ENCODE assay signal across 8 cellular contexts in genomic region chr3:117997201-117998049, GRCh38.
A peak's percentile ranks its signal among the peaks of the same experiment; 100 is the strongest.
DNase-seq lines count a peak whose midpoint lies in the region; ATAC-seq and TF ChIP-seq lines count a peak whose summit lies in the region.

No MANE protein-coding gene starts in this region.

- ATAC-seq in GM21515 (IDR thresholded peaks at IDR 0.05; ENCODE audit: unreplicated experiment) (peak; percentile 94), foreskin keratinocyte (peak; percentile 94), thoracic aorta (ENCODE audit: insufficient number of reproducible peaks, low FRiP score, low read depth) (no peak)
- ATAC-seq in activated T-cell treated with anti-CD3 and anti-CD28 coated beads, Interleukin-2, amount 50 U/mL, for 72 hours (replicated peaks in 1 of 2) = peak; percentile 74 to 79

- H3K27ac Mint-ChIP-seq in activated T-cell treated with anti-CD3 and anti-CD28 coated beads, Interleukin-2, amount 50 U/mL, for 72 hours = no peak overlapping the region
- H3K27ac Mint-ChIP-seq in nephron = no peak overlapping the region

- H3K36me3 Mint-ChIP-seq in activated T-cell treated with anti-CD3 and anti-CD28 coated beads, Interleukin-2, amount 50 U/mL, for 72 hours (ENCODE audit: insufficient read depth in 2 of 2) = no peaks in the 10 kb centered on the region
- H3K36me3 Mint-ChIP-seq in nephron (ENCODE audit: low read depth) = no peaks in the 10 kb centered on the region

- H3K27me3 ChIP-seq in foreskin keratinocyte (peaks cover 26% of the 10 kb centered on the region), thoracic aorta (replicated peaks; ENCODE audit: insufficient read depth) (no peaks in the 10 kb centered on the region)

- no peaks in the 10 kb centered on the region for H3K36me3 ChIP-seq in thoracic aorta

- no peaks in the 10 kb centered on the region for H3K4me1 Mint-ChIP-seq in activated T-cell treated with anti-CD3 and anti-CD28 coated beads, Interleukin-2, amount 50 U/mL, for 72 hours (ENCODE audit: low read depth)
- no peaks in the 10 kb centered on the region for H3K4me1 Mint-ChIP-seq in nephron

- H3K9me3 Mint-ChIP-seq in activated T-cell treated with anti-CD3 and anti-CD28 coated beads, Interleukin-2, amount 50 U/mL, for 72 hours = no peaks in the 10 kb centered on the region
- no peaks in the 10 kb centered on the region for H3K9me3 Mint-ChIP-seq in nephron

- no peak overlapping the region for H3K27ac ChIP-seq in foreskin keratinocyte
- no peak overlapping the region for H3K27ac ChIP-seq in thoracic aorta

- peak overlapping the region; percentile 77 for H3K4me3 ChIP-seq in thoracic aorta

- no peaks in the 10 kb centered on the region for H3K4me1 ChIP-seq in foreskin keratinocyte
- H3K4me1 ChIP-seq in thoracic aorta (ENCODE audit: control insufficient read depth in 1 of 2, low read depth in 2 of 2) = peaks cover 0 to 6% of the 10 kb centered on the region in 2 donors

- H3K27me3 Mint-ChIP-seq in activated T-cell treated with anti-CD3 and anti-CD28 coated beads, Interleukin-2, amount 50 U/mL, for 72 hours (ENCODE audit: low read depth) = no peaks in the 10 kb centered on the region
- peaks cover 11% of the 10 kb centered on the region for H3K27me3 Mint-ChIP-seq in nephron (ENCODE audit: low read depth)

- TF ChIP-seq CTCF in foreskin keratinocyte (conservative IDR thresholded peaks at IDR 0.05) (peak; percentile 77), nephron (IDR thresholded peaks at IDR 0.05; ENCODE audit: unreplicated experiment in 3 of 3) (peak; percentile 86 to 89 (median 87)), thoracic aorta (IDR thresholded peaks at IDR 0.05) (peak; percentile 60)

- H3K4me3 Mint-ChIP-seq in activated T-cell treated with anti-CD3 and anti-CD28 coated beads, Interleukin-2, amount 50 U/mL, for 72 hours = no peak overlapping the region
- H3K4me3 Mint-ChIP-seq in nephron = no peak overlapping the region

- DNase-seq in DMS79 (lab: John Stamatoyannopoulos, UW) (peak; percentile 82), HS-5 (ENCODE audit: low read depth) (peak; percentile 64), NCI-H748 (lab: John Stamatoyannopoulos, UW; ENCODE audit: unreplicated experiment) (peak; percentile 90), foreskin keratinocyte (peak; percentile 18 to 53), thoracic aorta (ENCODE audit: low spot score) (peak; percentile 15)
- DNase-seq in activated T-cell treated with anti-CD3 and anti-CD28 coated beads, Interleukin-2, amount 50 U/mL, for 72 hours = peak; percentile 54 to 56

- H3K9me3 ChIP-seq in thoracic aorta = no peaks in the 10 kb centered on the region

Comparison
In these comparisons a context has a peak if more than half of its experiments do, and no peak if none do; other contexts are left out.
1. DNase-seq: peak in every context shown above with its lines; median percentile 90 in NCI-H748; 82 in DMS79; 64 in HS-5; 55 in activated T-cell treated with anti-CD3 and anti-CD28 coated beads, Interleukin-2, amount 50 U/mL, for 72 hours; 36 in foreskin keratinocyte; 15 in thoracic aorta.